In the genomic region with DNA sequence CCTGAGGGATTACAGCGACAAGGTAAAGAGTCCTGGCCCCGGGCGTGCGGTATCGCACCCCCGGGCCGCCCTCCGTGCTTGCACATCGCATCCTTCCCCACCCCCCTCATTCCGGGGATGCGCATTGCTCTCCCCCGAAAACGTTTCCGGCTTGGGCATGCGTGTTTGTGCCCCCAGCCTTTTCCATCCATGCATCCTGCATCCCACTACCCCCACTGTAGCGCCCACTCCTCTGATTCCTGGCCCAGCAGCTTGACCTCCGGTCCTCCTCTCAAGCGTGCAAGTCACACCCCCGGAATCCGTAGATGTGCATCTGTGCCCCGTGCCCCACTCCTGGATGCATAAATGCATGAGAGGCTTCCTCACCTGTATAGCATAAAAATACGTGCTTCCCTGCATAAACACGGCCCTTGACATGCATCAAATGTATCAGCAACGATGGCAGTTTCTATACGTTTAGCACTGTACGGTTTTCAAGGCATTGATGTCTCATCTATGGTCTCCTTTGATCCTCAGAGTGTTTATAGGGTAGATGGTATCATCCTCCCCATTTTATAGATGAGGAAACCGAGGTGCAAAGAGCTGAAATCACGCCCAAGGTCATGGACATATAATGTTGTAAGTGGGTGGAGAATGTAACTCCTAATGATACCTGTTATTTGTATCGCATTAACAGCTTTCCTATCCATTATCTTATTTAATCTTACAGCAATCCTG, we compare ENCODE assay signal across 8 cellular contexts. TPM values are rescaled to one million over a fixed set of nuclear protein-coding genes. Genes with fewer than 3 reads are reported as not detected.
DNase-seq lines count a peak whose midpoint lies in the region; ATAC-seq lines count a peak whose summit lies in the region.

No MANE protein-coding gene starts in this region.

- H3K9me3 ChIP-seq in iPS DF 6.9 (ENCODE audit: control insufficient read depth, insufficient read depth, low read length), result no peaks in the 10 kb centered on the region

- peak overlapping the region; percentile 96 for H3K4me3 Mint-ChIP-seq in activated T-helper 2 cell treated with anti-CD3 and anti-CD28 coated beads, Interferon-gamma antibody, Interleukin-2, Interleukin-4, amounts not matched to agents 10 μg/mL and 5 μg/mL and 100 μg/mL, durations not matched to agents 14 hours and 24 hours and 36 hours (ENCODE audit: low read depth)
- H3K4me3 Mint-ChIP-seq in stimulated activated memory B cell treated with anti-CD40 and anti-IgM and Interleukin-4, amounts not matched to agents 10 μg/mL and 1 μg/mL and 100 μg/mL, for 72 hours, result peak overlapping the region; percentile 92

- intact Hi-C loops in activated T-helper 2 cell treated with anti-CD3 and anti-CD28 coated beads, Interferon-gamma antibody, Interleukin-2, Interleukin-4, amounts not matched to agents 10 μg/mL and 5 μg/mL and 100 μg/mL, durations not matched to agents 14 hours and 24 hours and 36 hours (cut with micrococcal nuclease), result loop anchor here (1.0 to 10.0 kb wide), 4 partner anchors 140 to 420 kb away; partner anchors contain the start of genes CRY1, POLR3B and TMEM263

- DNase-seq in activated gamma-delta T cell treated with Interleukin-2 at 50 U/mL for 16 hours, result peak; percentile 12
- DNase-seq in activated gamma-delta T cell (lab: John Stamatoyannopoulos, UW), result no peak
- DNase-seq in activated T-helper 2 cell treated with anti-CD3 and anti-CD28 coated beads, Interferon-gamma antibody, Interleukin-2, Interleukin-4, amounts not matched to agents 10 μg/mL and 5 μg/mL and 100 μg/mL, durations not matched to agents 14 hours and 24 hours and 36 hours (ENCODE audit: low spot score), result peak; percentile 15
- DNase-seq in iPS DF 6.9 (ENCODE audit: low read depth, low spot score), result no peak
- DNase-seq in A172 (ENCODE audit: low spot score), result no peak

- no peak overlapping the region for H3K27ac ChIP-seq in iPS DF 6.9 (ENCODE audit: low read length)

- H3K4me1 Mint-ChIP-seq in activated T-helper 2 cell treated with anti-CD3 and anti-CD28 coated beads, Interferon-gamma antibody, Interleukin-2, Interleukin-4, amounts not matched to agents 10 μg/mL and 5 μg/mL and 100 μg/mL, durations not matched to agents 14 hours and 24 hours and 36 hours (ENCODE audit: low read depth), result peaks cover 18% of the 10 kb centered on the region
- peaks cover 25% of the 10 kb centered on the region for H3K4me1 Mint-ChIP-seq in stimulated activated memory B cell treated with anti-CD40 and anti-IgM and Interleukin-4, amounts not matched to agents 10 μg/mL and 1 μg/mL and 100 μg/mL, for 72 hours

- peak; percentile 6 for ATAC-seq in HG03378 (IDR thresholded peaks at IDR 0.05; ENCODE audit: unreplicated experiment)
- ATAC-seq in stimulated activated memory B cell treated with anti-CD40 and anti-IgM and Interleukin-4, amounts not matched to agents 10 μg/mL and 1 μg/mL and 100 μg/mL, for 72 hours, result peak; percentile 3
- no peak for ATAC-seq in HG03457 (IDR thresholded peaks at IDR 0.05; ENCODE audit: unreplicated experiment)

- H3K27me3 Mint-ChIP-seq in activated T-helper 2 cell treated with anti-CD3 and anti-CD28 coated beads, Interferon-gamma antibody, Interleukin-2, Interleukin-4, amounts not matched to agents 10 μg/mL and 5 μg/mL and 100 μg/mL, durations not matched to agents 14 hours and 24 hours and 36 hours (ENCODE audit: low read depth), result no peaks in the 10 kb centered on the region
- H3K27me3 Mint-ChIP-seq in stimulated activated memory B cell treated with anti-CD40 and anti-IgM and Interleukin-4, amounts not matched to agents 10 μg/mL and 1 μg/mL and 100 μg/mL, for 72 hours, result peaks cover 2% of the 10 kb centered on the region

- H3K36me3 Mint-ChIP-seq in activated T-helper 2 cell treated with anti-CD3 and anti-CD28 coated beads, Interferon-gamma antibody, Interleukin-2, Interleukin-4, amounts not matched to agents 10 μg/mL and 5 μg/mL and 100 μg/mL, durations not matched to agents 14 hours and 24 hours and 36 hours (ENCODE audit: low read depth), result no peaks in the 10 kb centered on the region
- no peaks in the 10 kb centered on the region for H3K36me3 Mint-ChIP-seq in stimulated activated memory B cell treated with anti-CD40 and anti-IgM and Interleukin-4, amounts not matched to agents 10 μg/mL and 1 μg/mL and 100 μg/mL, for 72 hours

- no CpG with 5 or more reads among the region's 29 CpGs for WGBS in iPS DF 6.9 (ENCODE audit: insufficient coverage, insufficient read length)

- H3K4me3 ChIP-seq in iPS DF 6.9 (ENCODE audit: low read length), result peak overlapping the region; percentile 73

- H3K36me3 ChIP-seq in iPS DF 6.9 (ENCODE audit: control insufficient read depth, insufficient read depth, low read length), result no peaks in the 10 kb centered on the region

- H3K9me3 Mint-ChIP-seq in activated T-helper 2 cell treated with anti-CD3 and anti-CD28 coated beads, Interferon-gamma antibody, Interleukin-2, Interleukin-4, amounts not matched to agents 10 μg/mL and 5 μg/mL and 100 μg/mL, durations not matched to agents 14 hours and 24 hours and 36 hours, result no peaks in the 10 kb centered on the region
- no peaks in the 10 kb centered on the region for H3K9me3 Mint-ChIP-seq in stimulated activated memory B cell treated with anti-CD40 and anti-IgM and Interleukin-4, amounts not matched to agents 10 μg/mL and 1 μg/mL and 100 μg/mL, for 72 hours

- peaks cover 2% of the 10 kb centered on the region; the same call in 1 of the 2 replicates for H3K4me1 ChIP-seq in iPS DF 6.9 (ENCODE audit: control insufficient read depth, insufficient read depth, low read length)

- no peaks in the 10 kb centered on the region for H3K27me3 ChIP-seq in iPS DF 6.9 (ENCODE audit: control insufficient read depth, insufficient read depth, low read length)

- H3K27ac Mint-ChIP-seq in activated T-helper 2 cell treated with anti-CD3 and anti-CD28 coated beads, Interferon-gamma antibody, Interleukin-2, Interleukin-4, amounts not matched to agents 10 μg/mL and 5 μg/mL and 100 μg/mL, durations not matched to agents 14 hours and 24 hours and 36 hours, result peak overlapping the region; percentile 92
- peak overlapping the region; percentile 87 for H3K27ac Mint-ChIP-seq in stimulated activated memory B cell treated with anti-CD40 and anti-IgM and Interleukin-4, amounts not matched to agents 10 μg/mL and 1 μg/mL and 100 μg/mL, for 72 hours

RNA-seq across cellular contexts. Expression of gene RIC8B, which starts 0.5 kb away (rescaled TPM):
- 11.4 and 16.4 TPM in 2 replicates for total RNA-seq in activated T-helper 2 cell treated with anti-CD3 and anti-CD28 coated beads, Interferon-gamma antibody, Interleukin-2, Interleukin-4, amounts not matched to agents 10 μg/mL and 5 μg/mL and 100 μg/mL, durations not matched to agents 14 hours and 24 hours and 36 hours
- 11.3 and 20.7 TPM in 2 replicates for total RNA-seq in A172 (2014; rRNA removed; shearing (Covaris generic))

Comparison
In these comparisons a context has a peak if more than half of its experiments do, and no peak if none do; other contexts are left out.
1. DNase-seq: peak in activated gamma-delta T cell treated with Interleukin-2 at 50 U/mL for 16 hours (single experiment) and activated T-helper 2 cell treated with anti-CD3 and anti-CD28 coated beads, Interferon-gamma antibody, Interleukin-2, Interleukin-4, amounts not matched to agents 10 μg/mL and 5 μg/mL and 100 μg/mL, durations not matched to agents 14 hours and 24 hours and 36 hours (single experiment); none in activated gamma-delta T cell (single experiment), iPS DF 6.9 (single experiment) and A172 (single experiment).